Comparison of ENCODE assay signal across 28 cellular contexts in genomic region chr3:14156201-14156600, GRCh38. TPM values are rescaled to one million over a fixed set of nuclear protein-coding genes. Genes with fewer than 3 reads are reported as not detected.
DNase-seq lines count a peak whose midpoint lies in the region; ATAC-seq and TF ChIP-seq lines count a peak whose summit lies in the region.
"Had no signal": no experiment of that assay in that cellular context is flagged by ENCODE, and none has a peak within 500 bp of the region (broad histone marks: within the 10 kb centered on the region; RNA-seq: fewer than 3 reads in every experiment).

No MANE protein-coding gene starts in this region.

- no peak overlapping the region for H3K4me3 Mint-ChIP-seq in activated CD4-positive, alpha-beta T cell treated with anti-CD3 and anti-CD28 coated beads for 36 hours
- H3K4me3 Mint-ChIP-seq in CD4-positive, CD25-positive, alpha-beta regulatory T cell: no peak overlapping the region
- H3K4me3 Mint-ChIP-seq in activated T-helper 17 cell treated with anti-CD3 and anti-CD28 coated beads, Interleukin-2, amount 50 U/mL, for 72 hours: no peak overlapping the region
- H3K4me3 Mint-ChIP-seq in immature natural killer cell: no peak overlapping the region
- H3K4me3 Mint-ChIP-seq: activated B cell treated with CpG ODN at 0.5 μM for 24 hours; stimulated activated memory B cell treated with anti-CD40 and anti-IgM and Interleukin-4, amounts not matched to agents 10 μg/mL and 1 μg/mL and 100 μg/mL, for 72 hours had no signal

- no peak for ATAC-seq in activated CD4-positive, alpha-beta T cell treated with anti-CD3 and anti-CD28 coated beads for 36 hours
- no peak for ATAC-seq in CD4-positive, CD25-positive, alpha-beta regulatory T cell (ENCODE audit: low read depth in 2 of 2)
- no peak for ATAC-seq in activated T-helper 17 cell treated with anti-CD3 and anti-CD28 coated beads, Interleukin-2, amount 50 U/mL, for 72 hours (replicated peaks)
- no peak for ATAC-seq in GM21360 (IDR thresholded peaks at IDR 0.05; ENCODE audit: unreplicated experiment)
- ATAC-seq: left colon; stimulated activated memory B cell treated with anti-CD40 and anti-IgM and Interleukin-4, amounts not matched to agents 10 μg/mL and 1 μg/mL and 100 μg/mL, for 72 hours had no signal

- no peak overlapping the region for H3K27ac ChIP-seq in CD4-positive, CD25-positive, alpha-beta regulatory T cell (ENCODE audit: insufficient read depth, low read length, poor library complexity, severe bottlenecking)
- peak overlapping the region in 1 of 4 donors; percentile 27 for H3K27ac ChIP-seq in esophagus squamous epithelium
- H3K27ac ChIP-seq: brain microvascular endothelial cell, hepatocyte, HL-60 had no signal

- DNase-seq in activated CD4-positive, alpha-beta T cell treated with anti-CD3 and anti-CD28 coated beads for 36 hours: no peak
- no peak for DNase-seq in activated CD4-positive, alpha-beta T cell treated with anti-CD3 and anti-CD28 coated beads, Interleukin-2, amount 50 U/mL, for 48 hours
- no peak for DNase-seq in CD4-positive, CD25-positive, alpha-beta regulatory T cell
- no peak for DNase-seq in immature natural killer cell
- DNase-seq in esophagus squamous epithelium (lab: John Stamatoyannopoulos, UW): no peak
- no peak for DNase-seq in SKM-1 treated with dmso at 0.1 percent for 144 hours (lab: John Stamatoyannopoulos, UW; ENCODE audit: unreplicated experiment)
- DNase-seq: activated B cell treated with CpG ODN at 0.5 μM for 24 hours; activated CD4-positive, alpha-beta T cell treated with anti-CD3 and anti-CD28 coated beads, Interleukin-2, amount 50 U/mL, for 4 hours; activated gamma-delta T cell treated with Interleukin-2 at 50 U/mL for 16 hours; amniotic stem cell; brain microvascular endothelial cell; DMS153; effector CD8-positive, alpha-beta T cell; gastrocnemius medialis; GOT3; left colon; mesenchymal stem cell; NCI-H1436 treated with DMSO at 0.1 percent for 48 hours; NK-92 treated with Interleukin-12 subunit alpha and Interleukin-12 subunit beta, amount 100 ng/mL, for 24 hours; nucleus accumbens; SIG-M5; stimulated activated CD4-positive, alpha-beta T cell treated with anti-CD3 and anti-CD28 coated beads, Interleukin-4, amount 100 ng/mL, for 4 hours; SW 1271 had no signal

- H3K36me3 Mint-ChIP-seq in activated CD4-positive, alpha-beta T cell treated with anti-CD3 and anti-CD28 coated beads for 36 hours (ENCODE audit: low read depth): peaks cover 49% of the 10 kb centered on the region
- peaks cover 68% of the 10 kb centered on the region for H3K36me3 Mint-ChIP-seq in CD4-positive, CD25-positive, alpha-beta regulatory T cell
- peaks cover 92% of the 10 kb centered on the region for H3K36me3 Mint-ChIP-seq in activated T-helper 17 cell treated with anti-CD3 and anti-CD28 coated beads, Interleukin-2, amount 50 U/mL, for 72 hours (ENCODE audit: low read depth)
- peaks cover 53 to 72% (median 54%) of the 10 kb centered on the region in 3 donors for H3K36me3 Mint-ChIP-seq in immature natural killer cell

- H3K4me1 ChIP-seq in CD4-positive, CD25-positive, alpha-beta regulatory T cell (ENCODE audit: control insufficient read depth, insufficient read depth, low read length, poor library complexity, severe bottlenecking): no peaks in the 10 kb centered on the region
- H3K4me1 ChIP-seq in esophagus squamous epithelium: peaks cover 0 to 28% (median 2%) of the 10 kb centered on the region in 3 donors

- H3K9me3 ChIP-seq in CD4-positive, CD25-positive, alpha-beta regulatory T cell (ENCODE audit: control insufficient read depth in 2 of 2, low read length in 2 of 2): peaks cover 3 to 6% of the 10 kb centered on the region in 2 experiments
- peaks cover 0 to 2% (median 0%) of the 10 kb centered on the region in 3 donors for H3K9me3 ChIP-seq in esophagus squamous epithelium
- H3K9me3 ChIP-seq: gastrocnemius medialis had no signal

- no peaks in the 10 kb centered on the region for H3K27me3 Mint-ChIP-seq in activated CD4-positive, alpha-beta T cell treated with anti-CD3 and anti-CD28 coated beads for 36 hours
- no peaks in the 10 kb centered on the region for H3K27me3 Mint-ChIP-seq in CD4-positive, CD25-positive, alpha-beta regulatory T cell
- H3K27me3 Mint-ChIP-seq in activated T-helper 17 cell treated with anti-CD3 and anti-CD28 coated beads, Interleukin-2, amount 50 U/mL, for 72 hours: no peaks in the 10 kb centered on the region
- peaks cover 0 to 2% (median 1%) of the 10 kb centered on the region in 3 donors for H3K27me3 Mint-ChIP-seq in immature natural killer cell (ENCODE audit: low read depth in 3 of 3)
- H3K27me3 Mint-ChIP-seq: activated B cell treated with CpG ODN at 0.5 μM for 24 hours; stimulated activated memory B cell treated with anti-CD40 and anti-IgM and Interleukin-4, amounts not matched to agents 10 μg/mL and 1 μg/mL and 100 μg/mL, for 72 hours had no signal

- no peak for TF ChIP-seq CTCF in esophagus squamous epithelium (IDR thresholded peaks at IDR 0.05)

- H3K4me3 ChIP-seq in CD4-positive, CD25-positive, alpha-beta regulatory T cell (ENCODE audit: low read depth, low read length): no peak overlapping the region
- H3K4me3 ChIP-seq in esophagus squamous epithelium: no peak overlapping the region
- H3K4me3 ChIP-seq: gastrocnemius medialis, hepatocyte had no signal

- no peaks in the 10 kb centered on the region for H3K27me3 ChIP-seq in CD4-positive, CD25-positive, alpha-beta regulatory T cell (ENCODE audit: control insufficient read depth, insufficient read depth, low read length)
- H3K27me3 ChIP-seq in esophagus squamous epithelium: no peaks in the 10 kb centered on the region
- H3K27me3 ChIP-seq: brain microvascular endothelial cell, gastrocnemius medialis, hepatocyte had no signal

- H3K4me1 Mint-ChIP-seq in activated CD4-positive, alpha-beta T cell treated with anti-CD3 and anti-CD28 coated beads for 36 hours: peaks cover 4% of the 10 kb centered on the region
- peaks cover 6 to 14% (median 10%) of the 10 kb centered on the region in 4 donors for H3K4me1 Mint-ChIP-seq in CD4-positive, CD25-positive, alpha-beta regulatory T cell
- peaks cover 5% of the 10 kb centered on the region for H3K4me1 Mint-ChIP-seq in activated T-helper 17 cell treated with anti-CD3 and anti-CD28 coated beads, Interleukin-2, amount 50 U/mL, for 72 hours
- no peaks in the 10 kb centered on the region for H3K4me1 Mint-ChIP-seq in immature natural killer cell
- H3K4me1 Mint-ChIP-seq: activated B cell treated with CpG ODN at 0.5 μM for 24 hours had no signal

- intact Hi-C loops in activated CD4-positive, alpha-beta T cell treated with anti-CD3 and anti-CD28 coated beads for 36 hours (cut with DNase I, micrococcal nuclease): no loop called here
- intact Hi-C loops in esophagus squamous epithelium (cut with DNase I): no loop called here

- 50% methylated on average over 3 of the region's 7 CpGs for WGBS in esophagus squamous epithelium, 2 donors

- H3K27ac Mint-ChIP-seq in activated CD4-positive, alpha-beta T cell treated with anti-CD3 and anti-CD28 coated beads for 36 hours: peak overlapping the region; percentile 3
- peak overlapping the region; percentile 16 to 53 (median 52) for H3K27ac Mint-ChIP-seq in CD4-positive, CD25-positive, alpha-beta regulatory T cell
- peak overlapping the region; percentile 67 for H3K27ac Mint-ChIP-seq in activated T-helper 17 cell treated with anti-CD3 and anti-CD28 coated beads, Interleukin-2, amount 50 U/mL, for 72 hours
- H3K27ac Mint-ChIP-seq in immature natural killer cell: peak overlapping the region in 4 of 6 donors; percentile 17 to 55 (median 26)
- H3K27ac Mint-ChIP-seq: activated B cell treated with CpG ODN at 0.5 μM for 24 hours; stimulated activated memory B cell treated with anti-CD40 and anti-IgM and Interleukin-4, amounts not matched to agents 10 μg/mL and 1 μg/mL and 100 μg/mL, for 72 hours had no signal

- peaks cover 4% of the 10 kb centered on the region for H3K9me3 Mint-ChIP-seq in activated CD4-positive, alpha-beta T cell treated with anti-CD3 and anti-CD28 coated beads for 36 hours (ENCODE audit: low read depth)
- H3K9me3 Mint-ChIP-seq in CD4-positive, CD25-positive, alpha-beta regulatory T cell: peaks cover 0 to 5% (median 2%) of the 10 kb centered on the region in 7 donors
- H3K9me3 Mint-ChIP-seq in activated T-helper 17 cell treated with anti-CD3 and anti-CD28 coated beads, Interleukin-2, amount 50 U/mL, for 72 hours: no peaks in the 10 kb centered on the region
- peaks cover 0 to 5% (median 3%) of the 10 kb centered on the region in 6 donors for H3K9me3 Mint-ChIP-seq in immature natural killer cell
- H3K9me3 Mint-ChIP-seq: stimulated activated memory B cell treated with anti-CD40 and anti-IgM and Interleukin-4, amounts not matched to agents 10 μg/mL and 1 μg/mL and 100 μg/mL, for 72 hours had no signal

- POLR2A ChIA-PET in activated CD4-positive, alpha-beta T cell treated with anti-CD3 and anti-CD28 coated beads for 36 hours (lab: Charles Lee): no interaction called here

- peaks cover 87% of the 10 kb centered on the region for H3K36me3 ChIP-seq in CD4-positive, CD25-positive, alpha-beta regulatory T cell (ENCODE audit: control insufficient read depth, insufficient read depth, low read length)
- peaks cover 13 to 100% (median 38%) of the 10 kb centered on the region in 3 donors for H3K36me3 ChIP-seq in esophagus squamous epithelium

- CTCF ChIA-PET in activated CD4-positive, alpha-beta T cell treated with anti-CD3 and anti-CD28 coated beads for 36 hours (lab: Charles Lee): no interaction called here

- TF ChIP-seq POLR2A in esophagus squamous epithelium (IDR thresholded peaks at IDR 0.05): no peak

RNA-seq across cellular contexts. Expression of gene XPC, which starts 22.2 kb away (rescaled TPM):
- 10 to 100 TPM; 24.3 to 24.7 TPM for total RNA-seq in activated CD4-positive, alpha-beta T cell treated with anti-CD3 and anti-CD28 coated beads for 36 hours
- 75.5 TPM for total RNA-seq in CD4-positive, CD25-positive, alpha-beta regulatory T cell
- polyA plus RNA-seq in CD4-positive, CD25-positive, alpha-beta regulatory T cell: 10 to 100 TPM; 31.3 to 42.7 (median 36.9) TPM
- total RNA-seq in activated T-helper 17 cell treated with anti-CD3 and anti-CD28 coated beads, Interleukin-2, amount 50 U/mL, for 72 hours: 10 to 100 TPM; 31.9 to 39.7 TPM
- polyA plus RNA-seq in immature natural killer cell: 10 to 100 TPM; 20.3 to 32.2 (median 22.6) TPM
- 10 to 100 TPM; 14.4 to 47.9 (median 30.0) TPM for total RNA-seq in esophagus squamous epithelium

RNA-seq across cellular contexts. Expression of gene LSM3, which starts 22.4 kb away (rescaled TPM):
- total RNA-seq in activated CD4-positive, alpha-beta T cell treated with anti-CD3 and anti-CD28 coated beads for 36 hours: 10 to 100 TPM; 23.0 to 30.2 TPM
- total RNA-seq in CD4-positive, CD25-positive, alpha-beta regulatory T cell: 6.6 TPM
- 10 to 100 TPM; 19.1 to 25.7 (median 22.9) TPM for polyA plus RNA-seq in CD4-positive, CD25-positive, alpha-beta regulatory T cell
- 10 to 100 TPM; 15.6 to 20.6 TPM for total RNA-seq in activated T-helper 17 cell treated with anti-CD3 and anti-CD28 coated beads, Interleukin-2, amount 50 U/mL, for 72 hours
- polyA plus RNA-seq in immature natural killer cell: 10 to 100 TPM; 28.3 to 38.3 (median 31.5) TPM
- 10 to 100 TPM in 3 of 4 donors, 1 to 10 TPM in 1; 6.3 to 21.5 (median 13.7) TPM for total RNA-seq in esophagus squamous epithelium

RNA-seq across cellular contexts. Expression of gene TMEM43, which starts 31.3 kb away (rescaled TPM):
- 10 to 100 TPM; 28.3 to 28.5 TPM for total RNA-seq in activated CD4-positive, alpha-beta T cell treated with anti-CD3 and anti-CD28 coated beads for 36 hours
- total RNA-seq in CD4-positive, CD25-positive, alpha-beta regulatory T cell: 50.2 TPM
- polyA plus RNA-seq in CD4-positive, CD25-positive, alpha-beta regulatory T cell: 10 to 100 TPM; 73.7 to 81.0 (median 76.3) TPM
- total RNA-seq in activated T-helper 17 cell treated with anti-CD3 and anti-CD28 coated beads, Interleukin-2, amount 50 U/mL, for 72 hours: 10 to 100 TPM; 42.1 to 44.5 TPM
- polyA plus RNA-seq in immature natural killer cell: 100 to 1,000 TPM in 1 of 3 donors, 10 to 100 TPM in 2; 78.3 to 117 (median 87.5) TPM
- total RNA-seq in esophagus squamous epithelium: 100 to 1,000 TPM in 1 of 4 donors, 10 to 100 TPM in 3; 64.0 to 140 (median 76.3) TPM

RNA-seq across cellular contexts. Expression of gene CHCHD4, which starts 31.5 kb away (rescaled TPM):
- total RNA-seq in activated CD4-positive, alpha-beta T cell treated with anti-CD3 and anti-CD28 coated beads for 36 hours: 10 to 100 TPM; 23.3 TPM
- 3.6 TPM for total RNA-seq in CD4-positive, CD25-positive, alpha-beta regulatory T cell
- polyA plus RNA-seq in CD4-positive, CD25-positive, alpha-beta regulatory T cell: 10 to 100 TPM; 10.3 to 21.1 (median 16.5) TPM
- total RNA-seq in activated T-helper 17 cell treated with anti-CD3 and anti-CD28 coated beads, Interleukin-2, amount 50 U/mL, for 72 hours: 10 to 100 TPM; 11.6 to 27.6 TPM
- 10 to 100 TPM in 2 of 3 donors, 1 to 10 TPM in 1; 9.6 to 23.2 (median 12.4) TPM for polyA plus RNA-seq in immature natural killer cell
- 10 to 100 TPM in 3 of 4 donors, 1 to 10 TPM in 1; 4.2 to 17.8 (median 16.3) TPM for total RNA-seq in esophagus squamous epithelium

Comparison
In these comparisons a context has a peak if more than half of its experiments do, and no peak if none do; other contexts are left out.
1. H3K27ac Mint-ChIP-seq: peak in every context shown above with its lines; median percentile 67 in activated T-helper 17 cell treated with anti-CD3 and anti-CD28 coated beads, Interleukin-2, amount 50 U/mL, for 72 hours; 52 in CD4-positive, CD25-positive, alpha-beta regulatory T cell; 26 in immature natural killer cell; 3 in activated CD4-positive, alpha-beta T cell treated with anti-CD3 and anti-CD28 coated beads for 36 hours.